ENCODE assay signal across 16 cellular contexts in the genomic region with DNA sequence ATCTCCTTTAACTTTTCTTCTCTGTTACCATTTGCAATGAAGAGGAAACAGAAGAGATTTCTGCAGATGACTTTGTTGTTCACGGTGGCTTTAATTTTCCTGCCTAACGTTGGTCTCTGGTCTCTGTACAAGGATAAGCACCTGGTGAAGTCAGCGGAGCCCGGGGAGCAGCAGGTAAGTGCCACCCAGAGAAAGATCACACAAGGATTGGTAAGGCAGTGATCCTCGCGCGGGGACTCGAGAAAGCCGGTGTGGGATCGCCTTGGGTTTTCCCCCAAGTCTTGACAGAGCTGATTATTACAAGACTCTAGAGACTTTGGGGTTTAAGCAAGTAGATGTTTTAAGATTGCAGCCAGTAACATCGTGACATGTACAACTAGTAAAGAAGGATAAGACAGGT. TPM values are rescaled to one million over a fixed set of nuclear protein-coding genes. Genes with fewer than 3 reads are reported as not detected.
"Had no signal": no experiment of that assay in that cellular context is flagged by ENCODE, and none has a peak within 500 bp of the region (broad histone marks: within the 10 kb centered on the region; RNA-seq: fewer than 3 reads in every experiment).

No MANE protein-coding gene starts in this region.

- H3K4me1 Mint-ChIP-seq: stimulated activated naive CD8-positive, alpha-beta T cell treated with anti-CD3 and anti-CD28 coated beads, Interleukin-15, amount 100 ng/mL, for 72 hours had no signal

- ATAC-seq: activated naive CD8-positive, alpha-beta T cell treated with anti-CD3 and anti-CD28 coated beads, Interleukin-2, amount 50 U/mL, for 24 hours; stimulated activated naive CD8-positive, alpha-beta T cell treated with anti-CD3 and anti-CD28 coated beads, Interleukin-15, amount 100 ng/mL, for 72 hours had no signal

- H3K27me3 ChIP-seq: ascending aorta, vagina had no signal

- H3K36me3 ChIP-seq: ascending aorta, cardiac muscle cell, left ventricle myocardium inferior, vagina had no signal

- H3K4me1 ChIP-seq: ascending aorta, foreskin keratinocyte had no signal

- H3K4me3 Mint-ChIP-seq: activated CD4-positive, alpha-beta T cell treated with anti-CD3 and anti-CD28 coated beads, Interleukin-2, amount 10 ng/mL, durations not matched to agents 24 days and 14 days; activated naive CD8-positive, alpha-beta T cell treated with anti-CD3 and anti-CD28 coated beads, Interleukin-2, amount 50 U/mL, for 24 hours; stimulated activated naive CD8-positive, alpha-beta T cell treated with anti-CD3 and anti-CD28 coated beads, Interleukin-15, amount 100 ng/mL, for 72 hours; T-helper 1 cell treated with Interleukin-12 subunit alpha and Interleukin-12 subunit beta and Interleukin-4 antibody, amounts not matched to agents 30 μg/mL and 1 μg/mL, for 36 hours had no signal

- H3K27ac ChIP-seq: cardiac muscle cell, foreskin keratinocyte, left ventricle myocardium inferior had no signal

- DNase-seq: activated CD4-positive, alpha-beta T cell treated with anti-CD3 and anti-CD28 coated beads, Interleukin-2, amount 10 ng/mL, durations not matched to agents 24 days and 14 days; activated CD8-positive, alpha-beta memory T cell treated with anti-CD3 and anti-CD28 coated beads for 24 hours; activated naive CD4-positive, alpha-beta T cell treated with Interleukin-2 at 50 U/mL for 16 hours; activated naive CD8-positive, alpha-beta T cell treated with anti-CD3 and anti-CD28 coated beads, Interleukin-2, amount 50 U/mL, for 24 hours; foreskin keratinocyte; kidney; left ventricle myocardium inferior; occipital lobe; stimulated activated CD4-positive, alpha-beta T cell treated with anti-CD3 and anti-CD28 coated beads, Interleukin-4, amount 100 ng/mL, for 24 hours; stimulated activated naive CD8-positive, alpha-beta T cell treated with anti-CD3 and anti-CD28 coated beads, Interleukin-15, amount 100 ng/mL, for 72 hours had no signal

- H3K27ac Mint-ChIP-seq: activated CD4-positive, alpha-beta T cell treated with anti-CD3 and anti-CD28 coated beads, Interleukin-2, amount 10 ng/mL, durations not matched to agents 24 days and 14 days; activated naive CD8-positive, alpha-beta T cell treated with anti-CD3 and anti-CD28 coated beads, Interleukin-2, amount 50 U/mL, for 24 hours; stimulated activated naive CD8-positive, alpha-beta T cell treated with anti-CD3 and anti-CD28 coated beads, Interleukin-15, amount 100 ng/mL, for 72 hours; T-helper 1 cell treated with Interleukin-12 subunit alpha and Interleukin-12 subunit beta and Interleukin-4 antibody, amounts not matched to agents 30 μg/mL and 1 μg/mL, for 36 hours had no signal

- H3K9me3 ChIP-seq: ascending aorta, left ventricle myocardium inferior, vagina had no signal

- H3K9me3 Mint-ChIP-seq: T-helper 1 cell treated with Interleukin-12 subunit alpha and Interleukin-12 subunit beta and Interleukin-4 antibody, amounts not matched to agents 30 μg/mL and 1 μg/mL, for 36 hours had no signal

RNA-seq across cellular contexts. Expression of gene GALNTL6, which starts 1.3 kb away (rescaled TPM):
- total RNA-seq: activated CD4-positive, alpha-beta T cell treated with anti-CD3 and anti-CD28 coated beads, Interleukin-2, amount 10 ng/mL, durations not matched to agents 24 days and 14 days; ascending aorta; cardiac muscle cell; endothelial cell of umbilical vein; foreskin keratinocyte; left ventricle myocardium inferior; pulmonary artery endothelial cell had no signal
- polyA plus RNA-seq: cardiac muscle cell, endothelial cell of umbilical vein, foreskin keratinocyte had no signal
